Comparison of ENCODE assay signal across 19 cellular contexts in the genomic region with DNA sequence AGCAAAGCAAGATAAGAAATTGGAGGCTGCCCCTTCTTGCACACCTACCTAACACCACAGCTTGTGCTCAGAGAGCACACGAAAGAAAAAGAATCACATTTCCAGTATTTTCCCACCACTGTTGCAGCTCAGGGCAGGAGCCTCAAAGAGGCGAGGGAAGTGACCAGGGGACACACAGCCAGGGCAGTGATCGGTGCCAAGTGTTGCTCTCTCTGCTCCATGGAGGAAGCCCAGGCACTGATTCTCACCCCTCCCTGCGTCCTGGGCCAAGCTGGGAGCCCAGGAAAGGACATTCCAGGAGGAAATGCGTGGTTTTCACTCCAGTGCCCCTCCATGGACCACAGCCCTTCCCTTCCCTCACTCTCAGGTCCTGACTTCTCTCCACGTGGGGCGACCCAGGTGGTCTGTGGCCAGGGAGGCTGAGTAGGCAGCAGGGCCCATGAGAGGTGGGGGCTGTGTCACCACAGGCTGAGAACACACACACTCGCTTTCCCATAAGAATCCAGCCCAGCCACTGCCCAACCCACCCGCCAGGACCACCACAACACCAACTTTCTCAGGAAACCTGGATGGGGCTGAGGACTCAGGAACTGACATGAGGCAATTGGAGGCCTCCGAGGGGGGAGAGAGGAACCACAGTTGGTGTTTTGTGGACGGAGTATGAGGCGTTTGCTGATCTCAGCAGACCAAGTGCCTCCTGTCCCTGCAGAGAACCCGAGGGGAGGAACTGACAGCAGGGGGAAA.
DNase-seq lines count a peak whose midpoint lies in the region; ATAC-seq and TF ChIP-seq lines count a peak whose summit lies in the region.
"Had no signal": no experiment of that assay in that cellular context is flagged by ENCODE, and none has a peak within 500 bp of the region (broad histone marks: within the 10 kb centered on the region; RNA-seq: fewer than 3 reads in every experiment).

No MANE protein-coding gene starts in this region.

- H3K36me3 ChIP-seq in endodermal cell (ENCODE audit: control insufficient read depth, insufficient read depth, low read length) (no peaks in the 10 kb centered on the region), right lobe of liver (no peaks in the 10 kb centered on the region)
- H3K36me3 ChIP-seq: vagina had no signal

- H3K4me1 Mint-ChIP-seq in endodermal cell: peaks cover 11% of the 10 kb centered on the region
- no peaks in the 10 kb centered on the region for H3K4me1 Mint-ChIP-seq in type B pancreatic cell (ENCODE audit: unreplicated experiment)
- no peaks in the 10 kb centered on the region for H3K4me1 Mint-ChIP-seq in activated CD4-positive, alpha-beta T cell treated with anti-CD3 and anti-CD28 coated beads, Interleukin-2, amount 10 ng/mL, durations not matched to agents 24 days and 14 days

- no peak overlapping the region for H3K4me3 ChIP-seq in endodermal cell (ENCODE audit: low read length)
- H3K4me3 ChIP-seq in right lobe of liver: no peak overlapping the region
- H3K4me3 ChIP-seq: vagina had no signal

- H3K27me3 Mint-ChIP-seq in endodermal cell (ENCODE audit: insufficient read depth) (no peaks in the 10 kb centered on the region), type B pancreatic cell (peaks cover 6% of the 10 kb centered on the region)
- H3K27me3 Mint-ChIP-seq in activated CD4-positive, alpha-beta T cell treated with anti-CD3 and anti-CD28 coated beads, Interleukin-2, amount 10 ng/mL, durations not matched to agents 24 days and 14 days: peaks cover 1% of the 10 kb centered on the region

- H3K4me3 Mint-ChIP-seq in endodermal cell (no peak overlapping the region), type B pancreatic cell (no peak overlapping the region)
- H3K4me3 Mint-ChIP-seq in activated CD4-positive, alpha-beta T cell treated with anti-CD3 and anti-CD28 coated beads, Interleukin-2, amount 10 ng/mL, durations not matched to agents 24 days and 14 days: no peak overlapping the region
- H3K4me3 Mint-ChIP-seq: activated naive CD4-positive, alpha-beta T cell treated with anti-CD3 and anti-CD28 coated beads for 36 hours; CD8-positive, alpha-beta T cell; immature natural killer cell had no signal

- H3K27ac ChIP-seq in endodermal cell (ENCODE audit: low read depth, low read length) (no peak overlapping the region), right lobe of liver (no peak overlapping the region)
- H3K27ac ChIP-seq: KMS-11, vagina had no signal

- H3K4me1 ChIP-seq in endodermal cell (ENCODE audit: control insufficient read depth, insufficient read depth, low read length) (peaks cover 3% of the 10 kb centered on the region), right lobe of liver (no peaks in the 10 kb centered on the region)
- H3K4me1 ChIP-seq: vagina had no signal

- no peak for TF ChIP-seq CTCF in endodermal cell (conservative IDR thresholded peaks at IDR 0.05)
- no peak for TF ChIP-seq CTCF in right lobe of liver (IDR thresholded peaks at IDR 0.05)
- TF ChIP-seq CTCF in type B pancreatic cell (conservative IDR thresholded peaks at IDR 0.05): no peak

- intact Hi-C loops in right lobe of liver (cut with DNase I): no loop called here
- intact Hi-C loops in activated CD4-positive, alpha-beta T cell treated with anti-CD3 and anti-CD28 coated beads, Interleukin-2, amount 10 ng/mL, durations not matched to agents 24 days and 14 days (cut with micrococcal nuclease): no loop called here

- TF ChIP-seq POLR2A in right lobe of liver (IDR thresholded peaks at IDR 0.05): no peak

- no peaks in the 10 kb centered on the region for H3K36me3 Mint-ChIP-seq in endodermal cell (ENCODE audit: low read depth)
- H3K36me3 Mint-ChIP-seq in type B pancreatic cell: no peaks in the 10 kb centered on the region
- H3K36me3 Mint-ChIP-seq in activated CD4-positive, alpha-beta T cell treated with anti-CD3 and anti-CD28 coated beads, Interleukin-2, amount 10 ng/mL, durations not matched to agents 24 days and 14 days (ENCODE audit: low read depth): no peaks in the 10 kb centered on the region
- H3K36me3 Mint-ChIP-seq: CD8-positive, alpha-beta T cell had no signal

- no peak overlapping the region for H3K9ac ChIP-seq in endodermal cell (ENCODE audit: extremely low read depth, low read length, poor library complexity, severe bottlenecking)
- H3K9ac ChIP-seq: KMS-11 had no signal

- H3K27ac Mint-ChIP-seq in endodermal cell (peak overlapping the region; percentile 12), type B pancreatic cell (no peak overlapping the region)
- no peak overlapping the region for H3K27ac Mint-ChIP-seq in activated CD4-positive, alpha-beta T cell treated with anti-CD3 and anti-CD28 coated beads, Interleukin-2, amount 10 ng/mL, durations not matched to agents 24 days and 14 days
- H3K27ac Mint-ChIP-seq: activated naive CD4-positive, alpha-beta T cell treated with anti-CD3 and anti-CD28 coated beads for 36 hours; CD8-positive, alpha-beta T cell; immature natural killer cell had no signal

- H3K9me3 ChIP-seq in endodermal cell (ENCODE audit: control insufficient read depth, low read length) (no peaks in the 10 kb centered on the region), right lobe of liver (no peaks in the 10 kb centered on the region)
- H3K9me3 ChIP-seq: vagina had no signal

- H3K27me3 ChIP-seq in endodermal cell (ENCODE audit: control insufficient read depth, insufficient read depth, low read length, poor library complexity, severe bottlenecking): no peaks in the 10 kb centered on the region
- no peaks in the 10 kb centered on the region for H3K27me3 ChIP-seq in right lobe of liver
- H3K27me3 ChIP-seq: vagina had no signal

- 87 to 96% methylated on average over 7 to 13 of the region's 13 CpGs for WGBS in endodermal cell (ENCODE audit: insufficient coverage in 1 of 2, insufficient read length in 1 of 2), 2 experiments
- 37% methylated on average over 7 of the region's 13 CpGs for WGBS in right lobe of liver (ENCODE audit: insufficient coverage, low coverage, low lambda C conversion rate, missing lambda C conversion rate)

- ATAC-seq in right lobe of liver (peak; percentile 43 to 74 (median 66)), HG03378 (IDR thresholded peaks at IDR 0.05; ENCODE audit: unreplicated experiment) (no peak), GM21423 (IDR thresholded peaks at IDR 0.05; ENCODE audit: unreplicated experiment) (no peak)
- ATAC-seq: activated CD4-positive, CD25-positive, alpha-beta regulatory T cell treated with anti-CD3 and anti-CD28 coated beads, Interleukin-2, amount 50 U/mL, for 24 hours; CD8-positive, alpha-beta T cell had no signal

- DNase-seq in NOMO-1 treated with dmso at 0.1 percent for 144 hours (lab: John Stamatoyannopoulos, UW; ENCODE audit: unreplicated experiment) (peak; percentile 39), endodermal cell (no peak), right lobe of liver (no peak), type B pancreatic cell (ENCODE audit: extremely low spot score, unreplicated experiment) (peak; percentile 64)
- DNase-seq in activated CD4-positive, alpha-beta T cell treated with anti-CD3 and anti-CD28 coated beads, Interleukin-2, amount 10 ng/mL, durations not matched to agents 24 days and 14 days: no peak
- DNase-seq: activated naive CD4-positive, alpha-beta T cell treated with anti-CD3 and anti-CD28 coated beads for 36 hours; activated T-cell treated with anti-CD3 and anti-CD28 coated beads, Interleukin-2, amount 50 U/mL, for 48 hours; dermis blood vessel endothelial cell; immature natural killer cell; NCI-H1694; NCI-H526 treated with DMSO at 0.1 percent for 48 hours; retina; T1000 had no signal

- H3K9me3 Mint-ChIP-seq in endodermal cell: no peaks in the 10 kb centered on the region
- no peaks in the 10 kb centered on the region for H3K9me3 Mint-ChIP-seq in type B pancreatic cell
- no peaks in the 10 kb centered on the region for H3K9me3 Mint-ChIP-seq in activated CD4-positive, alpha-beta T cell treated with anti-CD3 and anti-CD28 coated beads, Interleukin-2, amount 10 ng/mL, durations not matched to agents 24 days and 14 days
- H3K9me3 Mint-ChIP-seq: activated naive CD4-positive, alpha-beta T cell treated with anti-CD3 and anti-CD28 coated beads for 36 hours; CD8-positive, alpha-beta T cell; immature natural killer cell had no signal

Comparison
In these comparisons a context has a peak if more than half of its experiments do, and no peak if none do; other contexts are left out.
1. DNase-seq: peak in NOMO-1 treated with dmso at 0.1 percent for 144 hours (single experiment) and type B pancreatic cell (single experiment); none in endodermal cell (single experiment), right lobe of liver (0 of 3) and activated CD4-positive, alpha-beta T cell treated with anti-CD3 and anti-CD28 coated beads, Interleukin-2, amount 10 ng/mL, durations not matched to agents 24 days and 14 days (single experiment).
2. ATAC-seq: peak in right lobe of liver (4 of 4); none in HG03378 (single experiment) and GM21423 (single experiment).